29 cellular contexts compared by ENCODE assay signal in the genomic region with DNA sequence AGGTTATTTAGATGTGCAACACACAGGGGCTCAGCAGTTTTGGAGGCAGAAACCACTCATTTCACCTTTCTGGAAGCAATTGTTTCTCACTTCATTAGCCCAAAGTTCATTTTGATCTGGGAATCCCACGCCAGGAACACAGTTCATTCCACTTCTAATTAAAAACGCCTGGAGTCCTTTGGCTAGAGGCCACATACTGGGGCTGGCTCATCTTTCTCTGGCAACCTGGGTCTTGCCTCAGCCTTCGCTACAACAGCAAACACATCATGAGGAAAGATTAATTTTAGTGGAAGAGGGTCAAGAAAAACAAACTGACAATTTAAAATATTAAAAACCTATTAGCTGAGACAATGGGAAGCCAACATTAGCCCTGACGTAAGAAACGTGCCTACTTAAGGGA.
A peak's percentile ranks its signal among the peaks of the same experiment; 100 is the strongest.
DNase-seq lines count a peak whose midpoint lies in the region; ATAC-seq, FAIRE-seq and TF ChIP-seq lines count a peak whose summit lies in the region.
"Had no signal": no experiment of that assay in that cellular context is flagged by ENCODE, and none has a peak within 500 bp of the region (broad histone marks: within the 10 kb centered on the region; RNA-seq: fewer than 3 reads in every experiment).

No MANE protein-coding gene starts in this region.

- FAIRE-seq in endometrium (lab: Jason Lieb, UNC): peak; percentile 21

- DNase-seq in AG20443 (ENCODE audit: low spot score) (peak; percentile 82), GM23248 (peak; percentile 77), left ventricle myocardium superior (peak; percentile 35)
- no peak for DNase-seq in activated CD8-positive, alpha-beta T cell treated with anti-CD3 and anti-CD28 coated beads for 36 hours
- DNase-seq in activated CD8-positive, alpha-beta memory T cell treated with anti-CD3 and anti-CD28 coated beads, Interleukin-2, amount 10 ng/mL, durations not matched to agents 7 days and 5 days: no peak
- DNase-seq: ACHN; activated CD8-positive, alpha-beta T cell treated with anti-CD3 and anti-CD28 coated beads, Interleukin-2, amount 10 ng/mL, durations not matched to agents 7 days and 5 days; activated effector memory CD4-positive, alpha-beta T cell treated with Interleukin-2 at 50 U/mL for 16 hours; activated naive CD8-positive, alpha-beta T cell treated with anti-CD3 and anti-CD28 coated beads, Interleukin-2, amount 10 ng/mL, durations not matched to agents 7 days and 5 days; DND-41; GOT3; hypothalamus; immature natural killer cell; IMR-90; NCI-H1092; NCI-H2029; SJCRH30; stimulated activated CD4-positive, alpha-beta T cell treated with anti-CD3 and anti-CD28 coated beads, Interleukin-15, amount 100 ng/mL, for 24 hours; stimulated activated naive B cell treated with anti-CD40 and anti-IgM and Interleukin-4, amounts not matched to agents 10 μg/mL and 1 μg/mL and 100 μg/mL, for 72 hours; T-cell had no signal

- ATAC-seq in left ventricle myocardium superior: peak; percentile 63
- ATAC-seq in HG02623 (IDR thresholded peaks at IDR 0.05; ENCODE audit: unreplicated experiment): no peak
- no peak for ATAC-seq in HG02678 (IDR thresholded peaks at IDR 0.05; ENCODE audit: unreplicated experiment)
- ATAC-seq in activated CD8-positive, alpha-beta T cell treated with anti-CD3 and anti-CD28 coated beads for 36 hours: no peak
- ATAC-seq in activated CD8-positive, alpha-beta memory T cell treated with anti-CD3 and anti-CD28 coated beads, Interleukin-2, amount 10 ng/mL, durations not matched to agents 7 days and 5 days: no peak
- ATAC-seq: activated CD4-positive, CD25-positive, alpha-beta regulatory T cell treated with anti-CD3 and anti-CD28 coated beads, Interleukin-2, amount 50 U/mL, for 24 hours; activated CD8-positive, alpha-beta T cell treated with anti-CD3 and anti-CD28 coated beads, Interleukin-2, amount 10 ng/mL, durations not matched to agents 7 days and 5 days; gastroesophageal sphincter; Panc1; stimulated activated naive B cell treated with anti-CD40 and anti-IgM and Interleukin-4, amounts not matched to agents 10 μg/mL and 1 μg/mL and 100 μg/mL, for 72 hours; T-cell had no signal

- POLR2A ChIA-PET in activated CD8-positive, alpha-beta T cell treated with anti-CD3 and anti-CD28 coated beads for 36 hours (lab: Charles Lee): no interaction called here

- H3K4me3 Mint-ChIP-seq in activated CD8-positive, alpha-beta T cell treated with anti-CD3 and anti-CD28 coated beads for 36 hours: no peak overlapping the region
- no peak overlapping the region for H3K4me3 Mint-ChIP-seq in activated CD8-positive, alpha-beta memory T cell treated with anti-CD3 and anti-CD28 coated beads, Interleukin-2, amount 10 ng/mL, durations not matched to agents 7 days and 5 days
- H3K4me3 Mint-ChIP-seq: activated CD8-positive, alpha-beta T cell treated with anti-CD3 and anti-CD28 coated beads, Interleukin-2, amount 10 ng/mL, durations not matched to agents 7 days and 5 days; activated naive CD8-positive, alpha-beta T cell treated with anti-CD3 and anti-CD28 coated beads, Interleukin-2, amount 10 ng/mL, durations not matched to agents 7 days and 5 days; central memory CD8-positive, alpha-beta T cell; immature natural killer cell; stimulated activated naive B cell treated with anti-CD40 and anti-IgM and Interleukin-4, amounts not matched to agents 10 μg/mL and 1 μg/mL and 100 μg/mL, for 72 hours; T-cell had no signal

- H3K4me1 Mint-ChIP-seq in activated CD8-positive, alpha-beta T cell treated with anti-CD3 and anti-CD28 coated beads for 36 hours (ENCODE audit: low read depth): no peaks in the 10 kb centered on the region
- H3K4me1 Mint-ChIP-seq in activated CD8-positive, alpha-beta memory T cell treated with anti-CD3 and anti-CD28 coated beads, Interleukin-2, amount 10 ng/mL, durations not matched to agents 7 days and 5 days: no peaks in the 10 kb centered on the region
- H3K4me1 Mint-ChIP-seq: activated naive CD8-positive, alpha-beta T cell treated with anti-CD3 and anti-CD28 coated beads, Interleukin-2, amount 10 ng/mL, durations not matched to agents 7 days and 5 days; central memory CD8-positive, alpha-beta T cell; immature natural killer cell; stimulated activated naive B cell treated with anti-CD40 and anti-IgM and Interleukin-4, amounts not matched to agents 10 μg/mL and 1 μg/mL and 100 μg/mL, for 72 hours; T-cell had no signal

- H3K9me3 Mint-ChIP-seq in activated CD8-positive, alpha-beta T cell treated with anti-CD3 and anti-CD28 coated beads for 36 hours: no peaks in the 10 kb centered on the region
- H3K9me3 Mint-ChIP-seq in activated CD8-positive, alpha-beta memory T cell treated with anti-CD3 and anti-CD28 coated beads, Interleukin-2, amount 10 ng/mL, durations not matched to agents 7 days and 5 days (ENCODE audit: low read depth): peaks cover 2% of the 10 kb centered on the region
- H3K9me3 Mint-ChIP-seq: activated naive CD8-positive, alpha-beta T cell treated with anti-CD3 and anti-CD28 coated beads, Interleukin-2, amount 10 ng/mL, durations not matched to agents 7 days and 5 days; central memory CD8-positive, alpha-beta T cell had no signal

- no peak overlapping the region for H3K4me3 ChIP-seq in GM23248
- H3K4me3 ChIP-seq: gastroesophageal sphincter, prostate gland, SJCRH30, suprapubic skin had no signal

- peak overlapping the region; percentile 56 for H2AFZ ChIP-seq in GM23248

- peak overlapping the region; percentile 24 for H3K4me2 ChIP-seq in GM23248 (ENCODE audit: unreplicated experiment)

- no peaks in the 10 kb centered on the region for H3K36me3 ChIP-seq in GM23248 (ENCODE audit: low read depth)
- H3K36me3 ChIP-seq: gastroesophageal sphincter, prostate gland, SJCRH30, suprapubic skin had no signal

- H3K27me3 ChIP-seq in GM23248 (replicated peaks; ENCODE audit: insufficient read depth): no peaks in the 10 kb centered on the region; the same call in 1 of the 2 replicates
- H3K27me3 ChIP-seq: gastroesophageal sphincter, SJCRH30, suprapubic skin had no signal

- peaks cover 4% of the 10 kb centered on the region for H3K27me3 Mint-ChIP-seq in activated CD8-positive, alpha-beta T cell treated with anti-CD3 and anti-CD28 coated beads for 36 hours
- peaks cover 5% of the 10 kb centered on the region for H3K27me3 Mint-ChIP-seq in activated CD8-positive, alpha-beta memory T cell treated with anti-CD3 and anti-CD28 coated beads, Interleukin-2, amount 10 ng/mL, durations not matched to agents 7 days and 5 days
- H3K27me3 Mint-ChIP-seq: activated naive CD8-positive, alpha-beta T cell treated with anti-CD3 and anti-CD28 coated beads, Interleukin-2, amount 10 ng/mL, durations not matched to agents 7 days and 5 days had no signal

- CTCF ChIA-PET in activated CD8-positive, alpha-beta T cell treated with anti-CD3 and anti-CD28 coated beads for 36 hours (lab: Charles Lee): no interaction called here
- CTCF ChIA-PET in activated CD8-positive, alpha-beta memory T cell treated with anti-CD3 and anti-CD28 coated beads, Interleukin-2, amount 10 ng/mL, durations not matched to agents 7 days and 5 days (lab: Charles Lee): no interaction called here

- no peaks in the 10 kb centered on the region for H3K9me2 ChIP-seq in GM23248 (ENCODE audit: insufficient read depth)

- no peaks in the 10 kb centered on the region for H4K20me1 ChIP-seq in GM23248 (ENCODE audit: insufficient read depth)

- H3K9me3 ChIP-seq in GM23248 (ENCODE audit: low read depth): no peaks in the 10 kb centered on the region
- H3K9me3 ChIP-seq: gastroesophageal sphincter, prostate gland, SJCRH30, suprapubic skin had no signal

- H3K9ac ChIP-seq in GM23248: 0 out of 2 replicates have a peak overlapping the region, but pooled peaks have one; percentile 9

- intact Hi-C loops in left ventricle myocardium superior (cut with micrococcal nuclease): no loop called here
- intact Hi-C loops in activated CD8-positive, alpha-beta T cell treated with anti-CD3 and anti-CD28 coated beads for 36 hours (cut with micrococcal nuclease): no loop called here

- H3F3A ChIP-seq in GM23248 (ENCODE audit: insufficient read depth): peaks cover 18% of the 10 kb centered on the region

- H3K36me3 Mint-ChIP-seq in activated CD8-positive, alpha-beta T cell treated with anti-CD3 and anti-CD28 coated beads for 36 hours (ENCODE audit: low read depth): no peaks in the 10 kb centered on the region
- H3K36me3 Mint-ChIP-seq in activated CD8-positive, alpha-beta memory T cell treated with anti-CD3 and anti-CD28 coated beads, Interleukin-2, amount 10 ng/mL, durations not matched to agents 7 days and 5 days: no peaks in the 10 kb centered on the region
- H3K36me3 Mint-ChIP-seq: immature natural killer cell; stimulated activated naive B cell treated with anti-CD40 and anti-IgM and Interleukin-4, amounts not matched to agents 10 μg/mL and 1 μg/mL and 100 μg/mL, for 72 hours; T-cell had no signal

- no peaks in the 10 kb centered on the region for H3K79me2 ChIP-seq in GM23248 (ENCODE audit: insufficient read depth)

- WGBS in GM23248 (ENCODE audit: low coverage in 1 of 2, low lambda C conversion rate in 2 of 2, missing lambda C conversion rate in 2 of 2), 2 experiments: 6 to 7% methylated on average over 5 of the region's 5 CpGs

- TF ChIP-seq CTCF in activated CD8-positive, alpha-beta T cell treated with anti-CD3 and anti-CD28 coated beads for 36 hours (IDR thresholded peaks at IDR 0.05): no peak

- in situ Hi-C loops in GM23248 (cut with MboI): no loop called here

- no peak overlapping the region for H3K27ac Mint-ChIP-seq in activated CD8-positive, alpha-beta T cell treated with anti-CD3 and anti-CD28 coated beads for 36 hours
- no peak overlapping the region for H3K27ac Mint-ChIP-seq in activated CD8-positive, alpha-beta memory T cell treated with anti-CD3 and anti-CD28 coated beads, Interleukin-2, amount 10 ng/mL, durations not matched to agents 7 days and 5 days
- H3K27ac Mint-ChIP-seq: activated CD8-positive, alpha-beta T cell treated with anti-CD3 and anti-CD28 coated beads, Interleukin-2, amount 10 ng/mL, durations not matched to agents 7 days and 5 days; activated naive CD8-positive, alpha-beta T cell treated with anti-CD3 and anti-CD28 coated beads, Interleukin-2, amount 10 ng/mL, durations not matched to agents 7 days and 5 days; immature natural killer cell; stimulated activated naive B cell treated with anti-CD40 and anti-IgM and Interleukin-4, amounts not matched to agents 10 μg/mL and 1 μg/mL and 100 μg/mL, for 72 hours; T-cell had no signal

- H3K27ac ChIP-seq in GM23248: peak overlapping the region; percentile 57
- H3K27ac ChIP-seq: gastroesophageal sphincter, prostate gland, SJCRH30, suprapubic skin had no signal

- peaks cover 13% of the 10 kb centered on the region for H3K4me1 ChIP-seq in GM23248 (ENCODE audit: insufficient read depth)
- H3K4me1 ChIP-seq: gastroesophageal sphincter, prostate gland, SJCRH30 had no signal

Comparison
In these comparisons a context has a peak if more than half of its experiments do, and no peak if none do; other contexts are left out.
1. DNase-seq: peak in AG20443 (single experiment), GM23248 (single experiment) and left ventricle myocardium superior (single experiment); none in activated CD8-positive, alpha-beta T cell treated with anti-CD3 and anti-CD28 coated beads for 36 hours (single experiment) and activated CD8-positive, alpha-beta memory T cell treated with anti-CD3 and anti-CD28 coated beads, Interleukin-2, amount 10 ng/mL, durations not matched to agents 7 days and 5 days (single experiment).